In genomic region chr2:234528410-234529150, GRCh38 we compare ENCODE assay signal across 17 cellular contexts.
"Had no signal": no experiment of that assay in that cellular context is flagged by ENCODE, and none has a peak within 500 bp of the region (broad histone marks: within the 10 kb centered on the region; RNA-seq: fewer than 3 reads in every experiment).

No MANE protein-coding gene starts in this region.

- H3K9me3 ChIP-seq: thoracic aorta had no signal

- DNase-seq: activated CD4-positive, alpha-beta T cell treated with anti-CD3 and anti-CD28 coated beads, Interleukin-2, amount 10 ng/mL, durations not matched to agents 7 days and 5 days; activated CD4-positive, CD25-positive, alpha-beta regulatory T cell; body of pancreas; glutamatergic neuron; immature natural killer cell; left cardiac atrium; lower lobe of right lung; naive B cell; retina; stomach; uterus had no signal

- H3K4me1 ChIP-seq: body of pancreas, esophagus muscularis mucosa, lower lobe of right lung, stomach, uterus had no signal

- H3K27ac Mint-ChIP-seq: activated CD4-positive, alpha-beta T cell treated with anti-CD3 and anti-CD28 coated beads, Interleukin-2, amount 10 ng/mL, durations not matched to agents 7 days and 5 days; activated naive CD4-positive, alpha-beta T cell treated with anti-CD3 and anti-CD28 coated beads, Interleukin-2, amount 50 U/mL, for 24 hours; activated T-helper 2 cell treated with anti-CD3 and anti-CD28 coated beads, Interferon-gamma antibody, Interleukin-2, Interleukin-4, amounts not matched to agents 10 μg/mL and 5 μg/mL and 100 μg/mL, durations not matched to agents 14 hours and 24 hours and 36 hours; dendritic cell treated with granulocyte-macrophage colony-stimulating factor and Interleukin-4, amounts not matched to agents 40 ng/mL and 50 ng/mL, for 4 days; naive B cell had no signal

- H3K9me3 Mint-ChIP-seq: activated naive CD4-positive, alpha-beta T cell treated with anti-CD3 and anti-CD28 coated beads, Interleukin-2, amount 50 U/mL, for 24 hours; central memory CD8-positive, alpha-beta T cell; dendritic cell treated with granulocyte-macrophage colony-stimulating factor and Interleukin-4, amounts not matched to agents 40 ng/mL and 50 ng/mL, for 4 days had no signal

- H3K27me3 ChIP-seq: body of pancreas, uterus had no signal

- H3K27me3 Mint-ChIP-seq: activated naive CD4-positive, alpha-beta T cell treated with anti-CD3 and anti-CD28 coated beads, Interleukin-2, amount 50 U/mL, for 24 hours had no signal

- H3K4me1 Mint-ChIP-seq: activated CD4-positive, alpha-beta T cell treated with anti-CD3 and anti-CD28 coated beads, Interleukin-2, amount 10 ng/mL, durations not matched to agents 7 days and 5 days; activated naive CD4-positive, alpha-beta T cell treated with anti-CD3 and anti-CD28 coated beads, Interleukin-2, amount 50 U/mL, for 24 hours; central memory CD8-positive, alpha-beta T cell; immature natural killer cell had no signal

- H3K4me3 ChIP-seq: body of pancreas, esophagus muscularis mucosa, lower lobe of right lung, stomach, thoracic aorta, uterus had no signal

- H3K27ac ChIP-seq: body of pancreas, esophagus muscularis mucosa, lower lobe of right lung, stomach, thoracic aorta, uterus had no signal

- H3K4me3 Mint-ChIP-seq: activated CD4-positive, alpha-beta T cell treated with anti-CD3 and anti-CD28 coated beads, Interleukin-2, amount 10 ng/mL, durations not matched to agents 7 days and 5 days; activated naive CD4-positive, alpha-beta T cell treated with anti-CD3 and anti-CD28 coated beads, Interleukin-2, amount 50 U/mL, for 24 hours; central memory CD8-positive, alpha-beta T cell; dendritic cell treated with granulocyte-macrophage colony-stimulating factor and Interleukin-4, amounts not matched to agents 40 ng/mL and 50 ng/mL, for 4 days; immature natural killer cell; naive B cell had no signal

- ATAC-seq: body of pancreas, left cardiac atrium, lower lobe of right lung had no signal

- H3K36me3 Mint-ChIP-seq: immature natural killer cell had no signal

- H3K36me3 ChIP-seq: esophagus muscularis mucosa, lower lobe of right lung, stomach, thoracic aorta, uterus had no signal
